Comparison of ENCODE assay signal across 8 cellular contexts in genomic region chr14:85529803-85530574, GRCh38. TPM values are rescaled to one million over a fixed set of nuclear protein-coding genes. Genes with fewer than 3 reads are reported as not detected.
DNase-seq lines count a peak whose midpoint lies in the region; ATAC-seq and TF ChIP-seq lines count a peak whose summit lies in the region.

FLRT2 (plus strand) TSS chr14:85530144; CDS start chr14:85621515, 91,371 bp downstream.

- H3K4me1 ChIP-seq in GM23248 (ENCODE audit: insufficient read depth) (peaks cover 19% of the 10 kb centered on the region), adipocyte (ENCODE audit: control insufficient read depth, insufficient read depth, low read length) (peaks cover 46% of the 10 kb centered on the region), left ventricle myocardium inferior (peaks cover 61% of the 10 kb centered on the region)

- H3F3A ChIP-seq in GM23248 (ENCODE audit: insufficient read depth) = peaks cover 52% of the 10 kb centered on the region

- peak within 1 kb of the TSS; percentile 87 for H3K27ac ChIP-seq in GM23248
- H3K27ac ChIP-seq in left ventricle myocardium inferior (replicated peaks) = peak within 1 kb of the TSS; percentile 69

- peak; percentile 78 for DNase-seq in GM23248
- DNase-seq in adipocyte (ENCODE audit: low read depth) = peak; percentile 89
- peak; percentile 50 for DNase-seq in left ventricle myocardium inferior
- DNase-seq in posterior cingulate gyrus = peak in 9 of 10 donors; percentile 13 to 93 (median 57)
- DNase-seq in NCI-H128 (lab: John Stamatoyannopoulos, UW; ENCODE audit: unreplicated experiment) = no peak
- DNase-seq in HEK293T (ENCODE audit: extremely low spot score) = no peak

- no peaks in the 10 kb centered on the region for H4K20me1 ChIP-seq in GM23248 (ENCODE audit: insufficient read depth)

- peak within 1 kb of the TSS; percentile 99 for H3K4me2 ChIP-seq in GM23248 (ENCODE audit: unreplicated experiment)

- H3K9ac ChIP-seq in GM23248 = peak within 1 kb of the TSS; percentile 92
- peak within 1 kb of the TSS; percentile 92 for H3K9ac ChIP-seq in adipocyte (ENCODE audit: low read length)

- no peaks in the 10 kb centered on the region for H3K27me3 ChIP-seq in GM23248 (replicated peaks; ENCODE audit: insufficient read depth)
- no peaks in the 10 kb centered on the region for H3K27me3 ChIP-seq in adipocyte (replicated peaks; ENCODE audit: control insufficient read depth, insufficient read depth, low read length)
- H3K27me3 ChIP-seq in left ventricle myocardium inferior (ENCODE audit: low read depth) = peaks cover 65% of the 10 kb centered on the region

- ATAC-seq in GM21447 (IDR thresholded peaks at IDR 0.05; ENCODE audit: unreplicated experiment) (no peak), GM18498 (IDR thresholded peaks at IDR 0.05; ENCODE audit: unreplicated experiment) (no peak)

- in situ Hi-C loops in GM23248 (cut with MboI) = loop anchor here (10.0 to 25.0 kb wide), 3 partner anchors 115 to 1618 kb away; no protein-coding TSS in a partner anchor

- CTCF ChIA-PET in HEK293T (lab: Yijun Ruan, JAX) = interaction anchor here (0.6 kb wide), 1 partner anchor 400 kb away, joined by 3 read pairs; no protein-coding TSS in a partner anchor

- intact Hi-C loops in left ventricle myocardium inferior (cut with micrococcal nuclease) = no loop called here
- intact Hi-C loops in posterior cingulate gyrus (cut with DNase I) = no loop called here

- H2AFZ ChIP-seq in GM23248 = peak within 1 kb of the TSS; percentile 97

- H3K9me2 ChIP-seq in GM23248 (ENCODE audit: insufficient read depth) = no peaks in the 10 kb centered on the region

- H3K9me3 ChIP-seq in GM23248 (ENCODE audit: low read depth) = no peaks in the 10 kb centered on the region
- no peaks in the 10 kb centered on the region for H3K9me3 ChIP-seq in adipocyte (ENCODE audit: control insufficient read depth, low read length)
- H3K9me3 ChIP-seq in left ventricle myocardium inferior (replicated peaks) = no peaks in the 10 kb centered on the region

- no peak for TF ChIP-seq CTCF in left ventricle myocardium inferior (IDR thresholded peaks at IDR 0.05; ENCODE audit: borderline replicate concordance)

- H3K36me3 ChIP-seq in GM23248 (ENCODE audit: low read depth) (no peaks in the 10 kb centered on the region), adipocyte (ENCODE audit: control insufficient read depth, insufficient read depth, low read length, severe bottlenecking) (no peaks in the 10 kb centered on the region), left ventricle myocardium inferior (no peaks in the 10 kb centered on the region)

- H3K4me3 ChIP-seq in GM23248 = peak within 1 kb of the TSS; percentile 96
- H3K4me3 ChIP-seq in adipocyte (ENCODE audit: low read length) = peak within 1 kb of the TSS; percentile 91
- H3K4me3 ChIP-seq in left ventricle myocardium inferior = peak within 1 kb of the TSS; percentile 73

- 1 to 2% methylated on average over 57 of the region's 57 CpGs for WGBS in GM23248 (ENCODE audit: low coverage in 1 of 2, low lambda C conversion rate in 2 of 2, missing lambda C conversion rate in 2 of 2), 2 experiments

- POLR2A ChIA-PET in HEK293T (lab: Yijun Ruan, JAX) = no interaction called here

- peaks cover 49% of the 10 kb centered on the region for H3K79me2 ChIP-seq in GM23248 (ENCODE audit: insufficient read depth)

TF ChIP-seq in HEK293T, 16 proteins besides CTCF, POLR2A, EP300 and RAD21:
- TF ChIP-seq FOXA1 (IDR thresholded peaks at IDR 0.05) = no peak
- TF ChIP-seq NFRKB (IDR thresholded peaks at IDR 0.05) = no peak
- TF ChIP-seq BHLHE40 (IDR thresholded peaks at IDR 0.05; ENCODE audit: borderline replicate concordance) = no peak
- no peak for TF ChIP-seq FOXM1 (IDR thresholded peaks at IDR 0.05; ENCODE audit: borderline replicate concordance)
- TF ChIP-seq ARNT (IDR thresholded peaks at IDR 0.05) = no peak
- no peak for TF ChIP-seq TARDBP (IDR thresholded peaks at IDR 0.05)
- no peak for TF ChIP-seq FOXK2 (IDR thresholded peaks at IDR 0.05)
- no peak for TF ChIP-seq SP1 (IDR thresholded peaks at IDR 0.05)
- no peak for TF ChIP-seq CTBP1 (IDR thresholded peaks at IDR 0.05; ENCODE audit: borderline replicate concordance)
- TF ChIP-seq ELF4 (IDR thresholded peaks at IDR 0.05) = no peak
- no peak for TF ChIP-seq SUZ12 (IDR thresholded peaks at IDR 0.05)
TF ChIP-seq in HEK293T: peak in this region for 0.

RNA-seq across cellular contexts. Expression of gene FLRT2, which starts in this region (rescaled TPM):
- 72.8 and 94.1 TPM in 2 replicates for total RNA-seq in GM23248 (2014; rRNA removed; shearing (Covaris generic))
- polyA plus RNA-seq in GM23248 (2016; fragmentation: Nextera tagmentation; extraction: Ambion mirVana) = 34.9 and 40.0 TPM in 2 replicates
- total RNA-seq in left ventricle myocardium inferior = 4.7 TPM

Comparison
In these comparisons a context has a peak if more than half of its experiments do, and no peak if none do; other contexts are left out.
1. RNA of gene FLRT2 (total RNA-seq): 72.8 to 94.1 TPM in GM23248; 4.7 TPM in left ventricle myocardium inferior (single experiment); every median in the first group is over 10 times any median in the second.
2. DNase-seq: peak in GM23248 (single experiment), adipocyte (single experiment), left ventricle myocardium inferior (single experiment) and posterior cingulate gyrus (9 of 10); none in NCI-H128 (single experiment) and HEK293T (single experiment).
3. Peak in every context shown above with its lines, with median percentiles within 50 percentile points of each other: H3K4me3 ChIP-seq.